ENCODE assay signal across 8 cellular contexts in genomic region chr6:157033428-157034140, GRCh38.
DNase-seq lines count a peak whose midpoint lies in the region; ATAC-seq and TF ChIP-seq lines count a peak whose summit lies in the region.

No MANE protein-coding gene starts in this region.

- no peak for DNase-seq in CD8-positive, alpha-beta T cell
- DNase-seq in NAMALWA (ENCODE audit: low spot score) (peak; percentile 55), nephron progenitor cell (no peak), glomerular visceral epithelial cell (ENCODE audit: extremely low spot score) (no peak), SIG-M5 (lab: John Stamatoyannopoulos, UW) (no peak)

- intact Hi-C loops in CD8-positive, alpha-beta T cell (cut with DNase I, micrococcal nuclease): loop anchor here (1.0 to 5.0 kb wide), 5 partner anchors 11 to 1716 kb away; no protein-coding TSS in a partner anchor

- H3K9ac ChIP-seq in duodenal mucosa (ENCODE audit: low read depth in 1 of 2, low read length in 2 of 2): peak overlapping the region; percentile 20 to 60

- H3K36me3 Mint-ChIP-seq in CD8-positive, alpha-beta T cell: peaks cover 3% of the 10 kb centered on the region
- peaks cover 10% of the 10 kb centered on the region for H3K36me3 Mint-ChIP-seq in nephron progenitor cell (ENCODE audit: low read depth)

- H3K9me3 ChIP-seq in CD8-positive, alpha-beta T cell (ENCODE audit: low read length): no peaks in the 10 kb centered on the region
- H3K9me3 ChIP-seq in duodenal mucosa (ENCODE audit: control insufficient read depth in 1 of 2, low read length in 2 of 2): no peaks in the 10 kb centered on the region

- ATAC-seq in CD8-positive, alpha-beta T cell: peak; percentile 50
- ATAC-seq in HG02840 (IDR thresholded peaks at IDR 0.05; ENCODE audit: low FRiP score, unreplicated experiment): no peak
- ATAC-seq in HG03025 (IDR thresholded peaks at IDR 0.05; ENCODE audit: low FRiP score, unreplicated experiment): no peak

- H3K27ac ChIP-seq in CD8-positive, alpha-beta T cell (ENCODE audit: low read depth, low read length): peak overlapping the region; percentile 20
- H3K27ac ChIP-seq in duodenal mucosa (ENCODE audit: low read depth, low read length): no peak overlapping the region

- H3K4me1 ChIP-seq in CD8-positive, alpha-beta T cell (ENCODE audit: insufficient read depth, low read length): peaks cover 24% of the 10 kb centered on the region
- peaks cover 12 to 19% of the 10 kb centered on the region in 2 donors for H3K4me1 ChIP-seq in duodenal mucosa (ENCODE audit: control insufficient read depth in 1 of 2, insufficient read depth in 2 of 2, low read length in 2 of 2)

- no peaks in the 10 kb centered on the region for H3K9me3 Mint-ChIP-seq in CD8-positive, alpha-beta T cell
- H3K9me3 Mint-ChIP-seq in nephron progenitor cell: no peaks in the 10 kb centered on the region

- H3K4me3 ChIP-seq in CD8-positive, alpha-beta T cell (ENCODE audit: low read depth, low read length): peak overlapping the region; percentile 47
- H3K4me3 ChIP-seq in duodenal mucosa (ENCODE audit: low read depth in 1 of 2, low read length in 2 of 2): peak overlapping the region; percentile 65 to 75

- no peak for TF ChIP-seq CTCF in CD8-positive, alpha-beta T cell (IDR thresholded peaks at IDR 0.05)
- TF ChIP-seq CTCF in nephron progenitor cell (IDR thresholded peaks at IDR 0.05): no peak

- H3K27ac Mint-ChIP-seq in CD8-positive, alpha-beta T cell: peak overlapping the region; percentile 98
- peak overlapping the region; percentile 43 for H3K27ac Mint-ChIP-seq in nephron progenitor cell

- H3K4me3 Mint-ChIP-seq in CD8-positive, alpha-beta T cell: peak overlapping the region; percentile 97
- no peak overlapping the region for H3K4me3 Mint-ChIP-seq in nephron progenitor cell

- no peaks in the 10 kb centered on the region for H3K36me3 ChIP-seq in CD8-positive, alpha-beta T cell (ENCODE audit: insufficient read depth, low read length)
- H3K36me3 ChIP-seq in duodenal mucosa (ENCODE audit: control insufficient read depth in 1 of 2, insufficient read depth in 2 of 2, low read length in 2 of 2): no peaks in the 10 kb centered on the region

- POLR2A ChIA-PET in CD8-positive, alpha-beta T cell (lab: Charles Lee): interaction anchor here (1.2 to 1.4 kb wide), 2 partner anchors 12 to 13 kb away, joined by 3 to 6 read pairs; no protein-coding TSS in a partner anchor

- H3K27me3 Mint-ChIP-seq in CD8-positive, alpha-beta T cell (ENCODE audit: low read depth): no peaks in the 10 kb centered on the region
- H3K27me3 Mint-ChIP-seq in nephron progenitor cell (ENCODE audit: low read depth, poor library complexity): peaks cover 4% of the 10 kb centered on the region

- H3K27me3 ChIP-seq in CD8-positive, alpha-beta T cell (ENCODE audit: insufficient read depth, low read length): no peaks in the 10 kb centered on the region
- no peaks in the 10 kb centered on the region for H3K27me3 ChIP-seq in duodenal mucosa (ENCODE audit: control insufficient read depth in 1 of 2, insufficient read depth in 2 of 2, low read length in 2 of 2)

- H3K4me1 Mint-ChIP-seq in CD8-positive, alpha-beta T cell (ENCODE audit: low read depth): peaks cover 38% of the 10 kb centered on the region
- peaks cover 15% of the 10 kb centered on the region for H3K4me1 Mint-ChIP-seq in nephron progenitor cell

- CTCF ChIA-PET in CD8-positive, alpha-beta T cell (lab: Charles Lee): interaction anchor here (0.6 to 2.4 kb wide), 17 partner anchors 10 to 348 kb away, joined by 3 to 16 read pairs (median 3); no protein-coding TSS in a partner anchor
